8 cellular contexts compared by ENCODE assay signal in genomic region chr4:101227715-101228114, GRCh38.
"Had no signal": no experiment of that assay in that cellular context is flagged by ENCODE, and none has a peak within 500 bp of the region (broad histone marks: within the 10 kb centered on the region; RNA-seq: fewer than 3 reads in every experiment).

No MANE protein-coding gene starts in this region.

- H3K36me3 ChIP-seq: HAP-1 had no signal

- ATAC-seq: GM23338, HCT116 had no signal

- H3K4me3 Mint-ChIP-seq: GM23338 had no signal

- H2AFZ ChIP-seq: GM23338 had no signal

- H3K4me2 ChIP-seq: GM23338, KMS-11 had no signal

- H3K9ac ChIP-seq: KMS-11 had no signal

- H3K4me3 ChIP-seq: GM23338, HAP-1 had no signal

- H3K27ac Mint-ChIP-seq: GM23338 had no signal

- DNase-seq: H7, IMR-90, KBM-7 had no signal

- H3K27ac ChIP-seq: KMS-11 had no signal

- FAIRE-seq: HTR-8/SVneo had no signal

- H3K4me1 ChIP-seq: HAP-1 had no signal

- H3K9me3 Mint-ChIP-seq: GM23338 had no signal

- H3K9me3 ChIP-seq: HAP-1 had no signal
